29 cellular contexts compared by ENCODE assay signal in genomic region chr14:30420489-30420888, GRCh38.
"Had no signal": no experiment of that assay in that cellular context is flagged by ENCODE, and none has a peak within 500 bp of the region (broad histone marks: within the 10 kb centered on the region; RNA-seq: fewer than 3 reads in every experiment).

No MANE protein-coding gene starts in this region.

- H3K27me3 ChIP-seq: ovary, right lobe of liver, suprapubic skin, testis, tibial artery, transverse colon, upper lobe of right lung, uterus had no signal

- H3K27ac ChIP-seq: neutrophil, ovary, parathyroid adenoma, psoas muscle, right lobe of liver, skin epidermis, suprapubic skin, testis, tibial artery, transverse colon, upper lobe of right lung, uterus had no signal

- H3K4me3 ChIP-seq: ovary, psoas muscle, right lobe of liver, skin epidermis, smooth muscle cell, suprapubic skin, testis, tibial artery, transverse colon, upper lobe of right lung, uterus had no signal

- H3K9me3 ChIP-seq: neutrophil, ovary, psoas muscle, right lobe of liver, suprapubic skin, testis, tibial artery, transverse colon, upper lobe of right lung, uterus had no signal

- H3K4me1 ChIP-seq: parathyroid adenoma, psoas muscle, right lobe of liver, suprapubic skin, testis, tibial artery, transverse colon, upper lobe of right lung, uterus had no signal

- H3K36me3 ChIP-seq: neutrophil, ovary, right lobe of liver, suprapubic skin, tibial artery, transverse colon, upper lobe of right lung, uterus had no signal

- ATAC-seq: naive thymus-derived CD8-positive, alpha-beta T cell; natural killer cell treated with Interleukin-12 subunit alpha and Interleukin-12 subunit beta and Interleukin-15 and Interleukin-18, amount 100 ng/mL, for 72 hours; psoas muscle; right cardiac atrium; right lobe of liver; stimulated activated effector memory CD8-positive, alpha-beta T cell treated with anti-CD3 and anti-CD28 coated beads, Interleukin-12 subunit alpha, Interleukin-12 subunit beta, amount 100 ng/mL, for 72 hours; stimulated activated naive CD8-positive, alpha-beta T cell treated with anti-CD3 and anti-CD28 coated beads, Interleukin-15, amount 100 ng/mL, for 72 hours; stimulated activated naive CD8-positive, alpha-beta T cell treated with anti-CD3 and anti-CD28 coated beads, Interleukin-15, Interleukin-2, amounts not matched to agents 100 U/mL and 50 U/mL, for 24 hours; upper lobe of right lung had no signal

- DNase-seq: naive B cell; naive thymus-derived CD8-positive, alpha-beta T cell; nephron progenitor cell; nucleus accumbens; ovary; posterior cingulate gyrus; psoas muscle; right cardiac atrium; right lobe of liver; stimulated activated CD4-positive, alpha-beta T cell treated with anti-CD3 and anti-CD28 coated beads, Interleukin-15, amount 100 ng/mL, for 24 hours; stimulated activated CD4-positive, alpha-beta T cell treated with anti-CD3 and anti-CD28 coated beads, Interleukin-2, amount 100 ng/mL, for 24 hours; stimulated activated CD4-positive, alpha-beta T cell treated with anti-CD3 and anti-CD28 coated beads, Interleukin-2, amount 100 ng/mL, for 48 hours; stimulated activated CD4-positive, alpha-beta T cell treated with anti-CD3 and anti-CD28 coated beads, Interleukin-4, amount 100 ng/mL, for 24 hours; stimulated activated naive CD4-positive, alpha-beta T cell; stimulated activated naive CD8-positive, alpha-beta T cell treated with anti-CD3 and anti-CD28 coated beads, Interleukin-15, amount 100 ng/mL, for 72 hours; stimulated activated naive CD8-positive, alpha-beta T cell treated with anti-CD3 and anti-CD28 coated beads, Interleukin-15, Interleukin-2, amounts not matched to agents 100 U/mL and 50 U/mL, for 24 hours; substantia nigra; testis; tibial artery; transverse colon; upper lobe of right lung; uterus had no signal
